In the genomic region with DNA sequence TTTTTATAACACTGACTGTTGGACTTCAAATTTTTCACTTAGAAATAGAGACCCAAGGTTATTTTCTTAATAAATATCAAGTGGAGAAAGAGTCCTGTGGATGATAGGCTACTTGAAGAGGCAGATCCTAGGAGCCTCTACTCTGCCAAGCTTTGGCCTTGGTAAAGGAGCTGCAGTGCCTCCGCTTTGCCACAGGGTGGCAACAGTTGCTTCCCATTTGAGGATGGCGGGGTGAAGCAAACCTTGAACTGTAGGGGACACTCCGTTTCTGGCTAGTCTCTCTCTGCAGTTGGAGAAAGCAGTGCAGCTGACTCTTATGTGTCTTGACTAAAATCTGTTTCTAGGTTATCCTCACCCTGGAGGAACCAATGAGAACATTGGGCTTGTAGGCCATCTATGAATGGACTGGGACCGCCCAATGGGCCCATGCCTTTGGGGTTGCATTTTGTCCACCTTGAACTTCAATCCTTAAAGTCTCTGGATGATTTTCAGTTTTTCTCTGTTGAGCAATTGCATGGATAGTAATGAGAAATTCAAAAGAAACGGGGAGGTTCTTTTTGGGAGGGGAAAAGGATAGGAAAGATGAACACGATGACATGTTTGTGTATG, we compare ENCODE assay signal across 8 cellular contexts. TPM values are rescaled to one million over a fixed set of nuclear protein-coding genes. Genes with fewer than 3 reads are reported as not detected.
DNase-seq lines count a peak whose midpoint lies in the region; ATAC-seq and TF ChIP-seq lines count a peak whose summit lies in the region.

No MANE protein-coding gene starts in this region.

- CTCF ChIA-PET in mammary epithelial cell (lab: Charles Lee; ENCODE audit: low non-redundant PET) = interaction anchor here (0.6 to 1.0 kb wide), 3 partner anchors 176 to 437 kb away, joined by 3 to 14 read pairs (median 4); no protein-coding TSS in a partner anchor

- peaks cover 30% of the 10 kb centered on the region for H3K36me3 ChIP-seq in Karpas-422 (ENCODE audit: insufficient read depth, low read length)
- H3K36me3 ChIP-seq in mammary epithelial cell (ENCODE audit: insufficient read depth, low read length) = no peaks in the 10 kb centered on the region

- H3K9me3 ChIP-seq in Karpas-422 (ENCODE audit: low read length) = no peaks in the 10 kb centered on the region
- H3K9me3 ChIP-seq in mammary epithelial cell (replicated peaks; ENCODE audit: insufficient read depth, low read length) = no peaks in the 10 kb centered on the region

- H4K20me1 ChIP-seq in Karpas-422 (ENCODE audit: insufficient read depth, low read depth, low read length) = no peaks in the 10 kb centered on the region
- H4K20me1 ChIP-seq in mammary epithelial cell (ENCODE audit: insufficient read depth, low read length) = no peaks in the 10 kb centered on the region

- peaks cover 16% of the 10 kb centered on the region for H3K79me2 ChIP-seq in Karpas-422 (ENCODE audit: low read length)
- H3K79me2 ChIP-seq in mammary epithelial cell (ENCODE audit: insufficient read depth, low read length) = no peaks in the 10 kb centered on the region

- peak; percentile 60 for DNase-seq in GM04504 (ENCODE audit: low read depth)
- peak; percentile 87 for DNase-seq in Karpas-422
- DNase-seq in T-helper 9 cell = peak; percentile 17
- DNase-seq in mammary epithelial cell = peak; percentile 47
- DNase-seq in left kidney (ENCODE audit: low read depth, low spot score) = peak; percentile 78
- DNase-seq in stimulated activated CD4-positive, alpha-beta T cell treated with anti-CD3 and anti-CD28 coated beads, TNF-alpha, amount 100 ng/mL, for 4 hours (ENCODE audit: low read depth in 3 of 3) = peak in 2 of 3 experiments; percentile 2 to 21
- no peak for DNase-seq in DMS153 (lab: John Stamatoyannopoulos, UW)

- H3K27me3 ChIP-seq in Karpas-422 (ENCODE audit: low read length) (no peaks in the 10 kb centered on the region), mammary epithelial cell (ENCODE audit: insufficient read depth, low read length) (no peaks in the 10 kb centered on the region)

- no TSS peak for BruUV-seq in mammary epithelial cell (replicated peaks; lab: Mats Ljungman, UMichigan)

- peak; percentile 81 for ATAC-seq in GM21515 (IDR thresholded peaks at IDR 0.05; ENCODE audit: unreplicated experiment)

- 33% methylated on average over 6 of the region's 6 CpGs for WGBS in mammary epithelial cell (ENCODE audit: low coverage, missing lambda C conversion rate)

- H3K4me2 ChIP-seq in Karpas-422 (ENCODE audit: low read depth, low read length, poor library complexity, severe bottlenecking) (no peak overlapping the region), mammary epithelial cell (ENCODE audit: insufficient read depth, low read depth, low read length) (peak overlapping the region; percentile 4)

- no peaks in the 10 kb centered on the region for H3K4me1 ChIP-seq in Karpas-422 (ENCODE audit: low read length)
- H3K4me1 ChIP-seq in mammary epithelial cell (ENCODE audit: insufficient read depth, low read length) = peaks cover 22% of the 10 kb centered on the region

- H3K4me3 ChIP-seq in Karpas-422 (ENCODE audit: low read length) (no peak overlapping the region), mammary epithelial cell (replicated peaks in 1 of 3; ENCODE audit: insufficient read depth in 1 of 3, low read depth in 2 of 3, low read length in 3 of 3) (no peak overlapping the region)

- H3K9ac ChIP-seq in Karpas-422 (ENCODE audit: low read length) (no peak overlapping the region), mammary epithelial cell (ENCODE audit: insufficient read depth, low read length) (no peak overlapping the region)

- H3K9me2 ChIP-seq in Karpas-422 (replicated peaks; ENCODE audit: insufficient read depth, low read length) = no peaks in the 10 kb centered on the region

- dilution Hi-C loops in mammary epithelial cell (cut with HindIII; ENCODE audit: low sequenced_read_pairs) = no loop called here

- peak overlapping the region; percentile 25; the same call in 1 of the 2 replicates for H2AFZ ChIP-seq in Karpas-422 (ENCODE audit: low read length)
- peak overlapping the region; percentile 25 for H2AFZ ChIP-seq in mammary epithelial cell (ENCODE audit: low read depth, low read length)

- in situ Hi-C loops in mammary epithelial cell (cut with MboI; ENCODE audit: low sequenced_read_pairs in 2 of 2) = loop anchor here in 1 of 2 donors (10.0 to 25.0 kb wide), 2 partner anchors 193 to 486 kb away; no protein-coding TSS in a partner anchor

- H3K27ac ChIP-seq in Karpas-422 (ENCODE audit: low read length) = no peak overlapping the region
- H3K27ac ChIP-seq in mammary epithelial cell (ENCODE audit: insufficient read depth, low read depth, low read length) = no peak overlapping the region

- intact Hi-C loops in mammary epithelial cell (cut with micrococcal nuclease) = loop anchor here (1.0 to 5.0 kb wide), 3 partner anchors 285 to 426 kb away; no protein-coding TSS in a partner anchor

- TF ChIP-seq CTCF in mammary epithelial cell (conservative IDR thresholded peaks at IDR 0.05 in 1 of 2, IDR thresholded peaks at IDR 0.05 in 1 of 2; ENCODE audit: extremely low read depth in 1 of 2, insufficient read depth in 1 of 2, low read depth in 1 of 2, low read length in 2 of 2) = peak; percentile 98 to 99

RNA-seq across cellular contexts. Expression of gene SCG5, which starts 9.8 kb away (rescaled TPM):
- total RNA-seq in Karpas-422 (2014; rRNA removed; shearing (Covaris generic); ENCODE audit: low replicate concordance) = 0.83 and 1.8 TPM in 2 replicates
- total RNA-seq in mammary epithelial cell = 10 to 100 TPM in 1 of 2 donors, 1 to 10 TPM in 1; 1.8 to 39.8 TPM
- polyA plus RNA-seq in mammary epithelial cell = 3.0 TPM
- not detected for polyA minus RNA-seq in mammary epithelial cell

RNA-seq across cellular contexts. Expression of gene ARHGAP11A, which starts 36.0 kb away (rescaled TPM):
- total RNA-seq in Karpas-422 (2014; rRNA removed; shearing (Covaris generic); ENCODE audit: low replicate concordance) = 22.2 and 35.5 TPM in 2 replicates
- 10 to 100 TPM in 1 of 2 donors, 1 to 10 TPM in 1; 5.0 to 59.0 TPM for total RNA-seq in mammary epithelial cell
- 9.9 TPM for polyA plus RNA-seq in mammary epithelial cell
- 12.8 TPM for polyA minus RNA-seq in mammary epithelial cell

RNA-seq across cellular contexts. Expression of gene GOLGA8N, which starts 58.1 kb away (rescaled TPM):
- total RNA-seq in Karpas-422 (2014; rRNA removed; shearing (Covaris generic); ENCODE audit: low replicate concordance) = 0.07 and 1.5 TPM in 2 replicates
- 1 to 10 TPM; 2.0 to 3.8 TPM for total RNA-seq in mammary epithelial cell
- polyA plus RNA-seq in mammary epithelial cell = 0.26 TPM
- polyA minus RNA-seq in mammary epithelial cell = 2.0 TPM
